ENCODE assay signal across 1 cellular context in genomic region chr1:153775432-153776311, GRCh38.
TF ChIP-seq lines count a peak whose summit lies in the region.

No MANE protein-coding gene starts in this region.

TF ChIP-seq in HEK293, 187 proteins besides CTCF, POLR2A, EP300 and RAD21 (continued from another document):
- TF ChIP-seq KLF17 (tag by site-specific recombination; IDR thresholded peaks at IDR 0.05): no peak; the same call in 1 of the 2 replicates
- no peak for TF ChIP-seq ZNF660 (tag by site-specific recombination; IDR thresholded peaks at IDR 0.05)
- no peak for TF ChIP-seq PRDM1 (tag by site-specific recombination; IDR thresholded peaks at IDR 0.05)
- peak; percentile 64; the same call in 1 of the 2 replicates for TF ChIP-seq ZEB2 (tag by site-specific recombination; IDR thresholded peaks at IDR 0.05)
- TF ChIP-seq ZNF518A (tag by site-specific recombination; conservative IDR thresholded peaks at IDR 0.05; ENCODE audit: low read depth): no peak
- 0 out of 2 replicates have a peak, but pooled peaks have one; percentile 33 for TF ChIP-seq MYNN (tag by site-specific recombination; IDR thresholded peaks at IDR 0.05; ENCODE audit: borderline replicate concordance)
